ENCODE assay signal across 10 cellular contexts in the genomic region with DNA sequence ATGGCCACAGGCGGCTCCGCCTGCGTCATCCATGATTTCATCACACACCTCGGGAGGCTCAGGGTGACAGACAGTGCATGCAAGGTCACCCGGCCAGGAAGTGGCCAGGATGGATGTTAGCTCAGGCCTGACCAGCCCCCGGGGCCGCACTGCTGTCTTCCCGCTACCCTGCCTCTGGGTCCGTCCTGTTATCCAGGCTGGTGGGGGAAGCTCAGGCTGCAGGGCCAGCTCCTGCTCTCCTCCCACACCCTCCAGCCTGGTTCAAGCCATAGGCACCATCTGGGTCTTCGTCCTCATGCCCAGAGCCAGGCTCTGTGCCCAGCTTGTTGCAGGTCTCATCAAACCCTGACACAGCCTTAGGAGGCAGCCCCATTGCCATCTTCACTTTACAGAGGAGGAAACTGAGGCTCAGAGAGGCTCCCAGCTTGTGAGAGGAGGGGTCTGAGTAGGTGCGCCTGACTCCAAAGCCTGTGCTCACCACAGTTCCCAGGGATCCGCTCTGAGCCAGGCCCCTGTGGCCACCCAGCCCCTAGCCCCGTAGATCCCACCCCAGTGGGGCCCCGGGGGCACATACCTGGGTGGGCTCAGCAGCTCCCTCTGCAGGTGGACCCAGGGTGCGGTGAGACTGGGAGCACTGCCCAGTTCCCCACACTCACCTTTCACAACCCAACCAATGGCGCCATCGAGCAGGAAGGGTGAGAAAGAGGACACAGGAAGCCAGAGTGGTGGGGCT. TPM values are rescaled to one million over a fixed set of nuclear protein-coding genes. Genes with fewer than 3 reads are reported as not detected.
DNase-seq lines count a peak whose midpoint lies in the region; ATAC-seq and TF ChIP-seq lines count a peak whose summit lies in the region.
"Had no signal": no experiment of that assay in that cellular context is flagged by ENCODE, and none has a peak within 500 bp of the region (broad histone marks: within the 10 kb centered on the region; RNA-seq: fewer than 3 reads in every experiment).

No MANE protein-coding gene starts in this region.

- H3K9me3 ChIP-seq in lung (ENCODE audit: control insufficient read depth in 2 of 2, insufficient read depth in 1 of 2, low read length in 1 of 2), result no peaks in the 10 kb centered on the region

- H3K27me3 ChIP-seq in lung (ENCODE audit: control insufficient read depth, insufficient read depth), result no peaks in the 10 kb centered on the region

- 42 to 62% methylated on average over 17 of the region's 17 CpGs for WGBS in lung, 2 donors

- H3K27ac Mint-ChIP-seq in central memory CD8-positive, alpha-beta T cell (ENCODE audit: low read depth), result no peak overlapping the region

- no peaks in the 10 kb centered on the region for H3K27me3 Mint-ChIP-seq in central memory CD8-positive, alpha-beta T cell
- H3K27me3 Mint-ChIP-seq in activated T-cell treated with anti-CD3 and anti-CD28 coated beads, Interleukin-2, amount 50 U/mL, for 4 hours (ENCODE audit: low read depth), result peaks cover 1% of the 10 kb centered on the region

- H3K27ac ChIP-seq in lung (ENCODE audit: low read depth in 1 of 2, low read length in 1 of 2), result peak overlapping the region in 1 of 2 donors; percentile 61

- DNase-seq in COLO668 (lab: John Stamatoyannopoulos, UW; ENCODE audit: unreplicated experiment), result peak; percentile 13
- DNase-seq in LNCaP clone FGC (ENCODE audit: low read depth), result no peak
- DNase-seq in central memory CD8-positive, alpha-beta T cell (ENCODE audit: low spot score in 2 of 2), result no peak
- DNase-seq in lung (ENCODE audit: low spot score), result peak; percentile 74
- no peak for DNase-seq in T-helper 2 cell
- DNase-seq in NCI-H128 (lab: John Stamatoyannopoulos, UW; ENCODE audit: unreplicated experiment), result no peak
- no peak for DNase-seq in activated T-cell treated with anti-CD3 and anti-CD28 coated beads, Interleukin-2, amount 50 U/mL, for 4 hours
- DNase-seq in NCI-H1105 (lab: John Stamatoyannopoulos, UW), result no peak
- DNase-seq: DMS79 treated with DMSO at 0.1 percent for 48 hours, NCI-H1694 treated with DMSO at 0.1 percent for 48 hours had no signal

- peaks cover 0 to 8% of the 10 kb centered on the region in 2 donors for H3K36me3 ChIP-seq in lung (ENCODE audit: control insufficient read depth in 2 of 2, insufficient read depth in 2 of 2, low read length in 2 of 2)

- H3K4me1 Mint-ChIP-seq in central memory CD8-positive, alpha-beta T cell, result peaks cover 11% of the 10 kb centered on the region
- peaks cover 2% of the 10 kb centered on the region for H3K4me1 Mint-ChIP-seq in activated T-cell treated with anti-CD3 and anti-CD28 coated beads, Interleukin-2, amount 50 U/mL, for 4 hours (ENCODE audit: low read depth)

- H3K36me3 Mint-ChIP-seq in central memory CD8-positive, alpha-beta T cell (ENCODE audit: insufficient read depth), result peaks cover 7% of the 10 kb centered on the region
- no peaks in the 10 kb centered on the region for H3K36me3 Mint-ChIP-seq in activated T-cell treated with anti-CD3 and anti-CD28 coated beads, Interleukin-2, amount 50 U/mL, for 4 hours (ENCODE audit: insufficient read depth)

- no peak overlapping the region for H3K4me3 ChIP-seq in LNCaP clone FGC (ENCODE audit: low read depth, low read length)
- H3K4me3 ChIP-seq in lung, result no peak overlapping the region

- no peaks in the 10 kb centered on the region for H3K4me1 ChIP-seq in lung (ENCODE audit: control insufficient read depth in 2 of 2, insufficient read depth in 2 of 2, low read length in 2 of 2)

- peak; percentile 49 for ATAC-seq in central memory CD8-positive, alpha-beta T cell (replicated peaks; ENCODE audit: extremely low read depth, poor library complexity, severe bottlenecking)
- peak; percentile 58 for ATAC-seq in lung (ENCODE audit: insufficient read depth, low FRiP score)
- ATAC-seq in activated T-cell treated with anti-CD3 and anti-CD28 coated beads, Interleukin-2, amount 50 U/mL, for 4 hours, result no peak

- no peaks in the 10 kb centered on the region for H3K9me3 Mint-ChIP-seq in central memory CD8-positive, alpha-beta T cell
- H3K9me3 Mint-ChIP-seq in activated T-cell treated with anti-CD3 and anti-CD28 coated beads, Interleukin-2, amount 50 U/mL, for 4 hours, result no peaks in the 10 kb centered on the region

- peak; percentile 21; the same call in 1 of the 2 replicates for TF ChIP-seq CTCF in LNCaP clone FGC (IDR thresholded peaks at IDR 0.05; ENCODE audit: control insufficient read depth, extremely low read depth, insufficient read depth)
- TF ChIP-seq CTCF in lung (IDR thresholded peaks at IDR 0.05; ENCODE audit: control extremely low read depth, extremely low read depth), result no peak

- H3K4me3 Mint-ChIP-seq in central memory CD8-positive, alpha-beta T cell, result no peak overlapping the region
- H3K4me3 Mint-ChIP-seq in activated T-cell treated with anti-CD3 and anti-CD28 coated beads, Interleukin-2, amount 50 U/mL, for 4 hours, result no peak overlapping the region

RNA-seq across cellular contexts. Expression of gene ADGRG3, which starts 0.4 kb away (rescaled TPM):
- total RNA-seq in lung, result 10 to 100 TPM in 1 of 2 donors, 1 to 10 TPM in 1; 3.9 to 14.8 TPM
- polyA plus RNA-seq in lung, result 10 to 100 TPM in 1 of 2 donors, 1 to 10 TPM in 1; 1.8 to 66.2 TPM
- total RNA-seq in activated T-cell treated with anti-CD3 and anti-CD28 coated beads, Interleukin-2, amount 50 U/mL, for 4 hours, result not detected

RNA-seq across cellular contexts. Expression of gene DRC7, which starts 26.9 kb away (rescaled TPM):
- total RNA-seq in lung, result 10 to 100 TPM in 1 of 2 donors, 1 to 10 TPM in 1; 8.6 to 10.9 TPM
- polyA plus RNA-seq in lung, result 1 to 10 TPM; 2.5 to 4.2 TPM
- not detected for total RNA-seq in activated T-cell treated with anti-CD3 and anti-CD28 coated beads, Interleukin-2, amount 50 U/mL, for 4 hours

RNA-seq across cellular contexts. Expression of gene ADGRG1, which starts 39.3 kb away (rescaled TPM):
- 10 to 100 TPM in 1 of 2 donors, 1 to 10 TPM in 1; 8.8 to 74.4 TPM for total RNA-seq in lung
- 10 to 100 TPM; 18.9 to 37.2 TPM for polyA plus RNA-seq in lung
- total RNA-seq in activated T-cell treated with anti-CD3 and anti-CD28 coated beads, Interleukin-2, amount 50 U/mL, for 4 hours, result 10 to 100 TPM in 1 of 3 donors, 1 to 10 TPM in 2; 3.6 to 11.9 (median 6.7) TPM

Comparison
In these comparisons a context has a peak if more than half of its experiments do, and no peak if none do; other contexts are left out.
1. DNase-seq: peak in COLO668 (single experiment) and lung (single experiment); none in LNCaP clone FGC (single experiment), central memory CD8-positive, alpha-beta T cell (0 of 2), T-helper 2 cell (0 of 5), NCI-H128 (single experiment), activated T-cell treated with anti-CD3 and anti-CD28 coated beads, Interleukin-2, amount 50 U/mL, for 4 hours (single experiment) and NCI-H1105 (single experiment).
2. ATAC-seq: peak in central memory CD8-positive, alpha-beta T cell (single experiment) and lung (single experiment); none in activated T-cell treated with anti-CD3 and anti-CD28 coated beads, Interleukin-2, amount 50 U/mL, for 4 hours (0 of 2).
3. RNA of gene ADGRG3, which starts 0.4 kb away (total RNA-seq): 3.9 to 14.8 TPM in lung; not detected in activated T-cell treated with anti-CD3 and anti-CD28 coated beads, Interleukin-2, amount 50 U/mL, for 4 hours; every median in the first group is over 4 times any median in the second.
4. RNA of gene DRC7, which starts 26.9 kb away (total RNA-seq): 8.6 to 10.9 TPM in lung; not detected in activated T-cell treated with anti-CD3 and anti-CD28 coated beads, Interleukin-2, amount 50 U/mL, for 4 hours; every median in the first group is over 4 times any median in the second.